13 cellular contexts compared by ENCODE assay signal in genomic region chr2:121489944-121490585, GRCh38. TPM values are rescaled to one million over a fixed set of nuclear protein-coding genes. Genes with fewer than 3 reads are reported as not detected.
A peak's percentile ranks its signal among the peaks of the same experiment; 100 is the strongest.
DNase-seq lines count a peak whose midpoint lies in the region; ATAC-seq, FAIRE-seq and TF ChIP-seq lines count a peak whose summit lies in the region.
"Had no signal": no experiment of that assay in that cellular context is flagged by ENCODE, and none has a peak within 500 bp of the region (broad histone marks: within the 10 kb centered on the region; RNA-seq: fewer than 3 reads in every experiment).

No MANE protein-coding gene starts in this region.

- no peak for FAIRE-seq in astrocyte (lab: Jason Lieb, UNC)
- FAIRE-seq: islet of Langerhans had no signal

- H3K4me3 Mint-ChIP-seq in astrocyte (ENCODE audit: unreplicated experiment), result no peak overlapping the region
- H3K4me3 Mint-ChIP-seq: nephron had no signal

- H4K20me1 ChIP-seq in astrocyte (ENCODE audit: insufficient read depth, low read length) (no peaks in the 10 kb centered on the region), neural cell (ENCODE audit: insufficient read depth) (no peaks in the 10 kb centered on the region)

- H3K9ac ChIP-seq in astrocyte (ENCODE audit: low read length), result no peak overlapping the region
- H3K9ac ChIP-seq in neural cell (ENCODE audit: low read length), result no peak overlapping the region

- TF ChIP-seq CTCF in astrocyte (IDR thresholded peaks at IDR 0.05; ENCODE audit: insufficient read depth, low read depth, low read length), result no peak
- no peak for TF ChIP-seq CTCF in neural cell (IDR thresholded peaks at IDR 0.05; ENCODE audit: poor library complexity, severe bottlenecking)
- TF ChIP-seq CTCF in testis (IDR thresholded peaks at IDR 0.05), result no peak

- H3K9me3 Mint-ChIP-seq in astrocyte (ENCODE audit: unreplicated experiment), result no peaks in the 10 kb centered on the region
- H3K9me3 Mint-ChIP-seq: nephron had no signal

- ATAC-seq in SK-N-SH treated with all-trans-retinoic acid at 6 μM for 48 hours, result no peak; the same call in 2 of the 3 replicates

- peaks cover 10% of the 10 kb centered on the region for H3K4me1 Mint-ChIP-seq in astrocyte (ENCODE audit: low read depth, unreplicated experiment)

- H3K27me3 ChIP-seq in astrocyte (ENCODE audit: insufficient read depth, low read length) (no peaks in the 10 kb centered on the region), neural cell (ENCODE audit: insufficient read depth, low read depth, low read length) (no peaks in the 10 kb centered on the region), testis (no peaks in the 10 kb centered on the region)
- H3K27me3 ChIP-seq: esophagus muscularis mucosa had no signal

- H3K4me3 ChIP-seq in astrocyte (ENCODE audit: insufficient read depth, low read depth, low read length) (no peak overlapping the region), neural cell (ENCODE audit: low read length) (peak overlapping the region; percentile 36), testis (no peak overlapping the region)
- H3K4me3 ChIP-seq: esophagus muscularis mucosa had no signal

- TF ChIP-seq POLR2A in testis (IDR thresholded peaks at IDR 0.05), result no peak

- H3K27ac ChIP-seq in astrocyte (ENCODE audit: low read depth, low read length), result no peak overlapping the region
- peak overlapping the region; percentile 19 for H3K27ac ChIP-seq in neural cell (ENCODE audit: low read length)
- H3K27ac ChIP-seq in testis, result no peak overlapping the region
- H3K27ac ChIP-seq: esophagus muscularis mucosa had no signal

- H3K4me2 ChIP-seq in astrocyte (ENCODE audit: low read length) (no peak overlapping the region), neural cell (ENCODE audit: low read length) (peak overlapping the region; percentile 3)

- H3K27ac Mint-ChIP-seq in astrocyte (ENCODE audit: unreplicated experiment), result no peak overlapping the region
- H3K27ac Mint-ChIP-seq: nephron had no signal

- H3K36me3 Mint-ChIP-seq in astrocyte (ENCODE audit: low read depth, unreplicated experiment), result no peaks in the 10 kb centered on the region

- intact Hi-C loops in testis (cut with DNase I; ENCODE audit: low total_unique reads), result no loop called here

- H3K9me2 ChIP-seq in neural cell (ENCODE audit: insufficient read depth, low read length), result no peaks in the 10 kb centered on the region

- no peaks in the 10 kb centered on the region for H3K9me3 ChIP-seq in astrocyte (ENCODE audit: insufficient read depth, low read depth, low read length)
- H3K9me3 ChIP-seq in neural cell (ENCODE audit: low read length), result no peaks in the 10 kb centered on the region
- H3K9me3 ChIP-seq in testis, result no peaks in the 10 kb centered on the region
- H3K9me3 ChIP-seq: esophagus muscularis mucosa had no signal

- H3K36me3 ChIP-seq in astrocyte (ENCODE audit: insufficient read depth, low read length), result no peaks in the 10 kb centered on the region
- no peaks in the 10 kb centered on the region for H3K36me3 ChIP-seq in neural cell (ENCODE audit: insufficient read depth, low read length)
- H3K36me3 ChIP-seq in testis (ENCODE audit: low read depth, missing control alignments), result no peaks in the 10 kb centered on the region

- H3K4me1 ChIP-seq in astrocyte (ENCODE audit: insufficient read depth, low read length) (peaks cover 11% of the 10 kb centered on the region), testis (peaks cover 24% of the 10 kb centered on the region)

- H3K27me3 Mint-ChIP-seq in astrocyte (ENCODE audit: low read depth, unreplicated experiment), result no peaks in the 10 kb centered on the region

- no peaks in the 10 kb centered on the region for H3F3A ChIP-seq in neural cell (ENCODE audit: insufficient read depth, low read length, poor library complexity, severe bottlenecking)

- 36 to 55% methylated on average over 1 of the region's 1 CpG for WGBS in testis, 2 donors

- H3K79me2 ChIP-seq in astrocyte (ENCODE audit: insufficient read depth, low read length), result peaks cover 50% of the 10 kb centered on the region
- H3K79me2 ChIP-seq in neural cell (replicated peaks; ENCODE audit: insufficient read depth, low read length), result peaks cover 14% of the 10 kb centered on the region

- H2AFZ ChIP-seq in astrocyte (ENCODE audit: low read depth, low read length), result no peak overlapping the region
- H2AFZ ChIP-seq in neural cell (ENCODE audit: low read depth, low read length), result no peak overlapping the region

- DNase-seq in NCI-H1092 treated with DMSO at 0.1 percent for 48 hours (lab: John Stamatoyannopoulos, UW) (peak; percentile 47), NCI-H1092 (lab: John Stamatoyannopoulos, UW) (no peak), NCI-H146 treated with DMSO at 0.1 percent for 48 hours (lab: John Stamatoyannopoulos, UW; ENCODE audit: unreplicated experiment) (peak; percentile 49), astrocyte (ENCODE audit: low read depth) (peak; percentile 25), testis (no peak), Kasumi-1 (lab: John Stamatoyannopoulos, UW) (no peak)
- DNase-seq: T1000 had no signal

- no peak for TF ChIP-seq RAD21 in neural cell (conservative IDR thresholded peaks at IDR 0.05)

- no peak for TF ChIP-seq EP300 in neural cell (conservative IDR thresholded peaks at IDR 0.05; ENCODE audit: poor library complexity, severe bottlenecking)

TF ChIP-seq in neural cell, 6 proteins besides CTCF, POLR2A, EP300 and RAD21:
- no peak for TF ChIP-seq MXI1 (conservative IDR thresholded peaks at IDR 0.05; ENCODE audit: poor library complexity, severe bottlenecking)
- no peak for TF ChIP-seq TAF1 (IDR thresholded peaks at IDR 0.05; ENCODE audit: low read depth)
- TF ChIP-seq POLR2AphosphoS5 (IDR thresholded peaks at IDR 0.05), result no peak
- no peak for TF ChIP-seq EZH2 (IDR thresholded peaks at IDR 0.05; ENCODE audit: borderline replicate concordance, insufficient read depth, low read length, poor library complexity, severe bottlenecking)
- TF ChIP-seq REST (IDR thresholded peaks at IDR 0.05; ENCODE audit: borderline replicate concordance), result no peak
- no peak for TF ChIP-seq SMC3 (conservative IDR thresholded peaks at IDR 0.05; ENCODE audit: poor library complexity)
TF ChIP-seq in neural cell: peak in this region for 0.

TF ChIP-seq in SK-N-SH treated with all-trans-retinoic acid at 6 μM for 48 hours, 23 proteins besides CTCF, POLR2A, EP300 and RAD21 (continues in another document):
- TF ChIP-seq PATZ1 (CRISPR knock-in tag; IDR thresholded peaks at IDR 0.05; ENCODE audit: borderline replicate concordance) (no peak), PPARA (CRISPR knock-in tag; IDR thresholded peaks at IDR 0.05; ENCODE audit: borderline replicate concordance) (no peak), TCF4 (CRISPR knock-in tag; IDR thresholded peaks at IDR 0.05; ENCODE audit: borderline replicate concordance) (no peak), CREB5 (CRISPR knock-in tag; IDR thresholded peaks at IDR 0.05; ENCODE audit: low read depth) (no peak), BACH2 (CRISPR knock-in tag; IDR thresholded peaks at IDR 0.05; ENCODE audit: borderline replicate concordance) (no peak), CSDC2 (CRISPR knock-in tag; IDR thresholded peaks at IDR 0.05) (no peak), TSHZ2 (CRISPR knock-in tag; IDR thresholded peaks at IDR 0.05) (no peak)

RNA-seq across cellular contexts. Expression of gene RNU4ATAC, which starts 40.6 kb away (rescaled TPM):
- total RNA-seq in astrocyte (not detected in 2 replicates), testis (not detected)
- polyA plus RNA-seq in neural cell (not detected in 2 replicates), testis (ENCODE audit: insufficient read depth, low read depth, low replicate concordance) (not detected)
- not detected in 2 replicates for polyA minus RNA-seq in neural cell
- total RNA-seq: esophagus muscularis mucosa, LHCN-M2 had no signal

Comparison
In these comparisons a context has a peak if more than half of its experiments do, and no peak if none do; other contexts are left out.
1. DNase-seq: peak in NCI-H1092 treated with DMSO at 0.1 percent for 48 hours (single experiment), NCI-H146 treated with DMSO at 0.1 percent for 48 hours (single experiment) and astrocyte (single experiment); none in NCI-H1092 (single experiment), testis (single experiment) and Kasumi-1 (0 of 2).